Comparison of ENCODE assay signal across 2 cellular contexts in genomic region chr14:31069343-31069742, GRCh38.
TF ChIP-seq lines count a peak whose summit lies in the region.

No MANE protein-coding gene starts in this region.

TF ChIP-seq in HepG2, 621 proteins besides CTCF, POLR2A, EP300 and RAD21:
- TF ChIP-seq MAFF (IDR thresholded peaks at IDR 0.05; ENCODE audit: low read depth, low read length) (peak; percentile 95), GLMP (CRISPR knock-in tag; IDR thresholded peaks at IDR 0.05; ENCODE audit: borderline replicate concordance) (no peak), MAFK (conservative IDR thresholded peaks at IDR 0.05 in 1 of 2, IDR thresholded peaks at IDR 0.05 in 1 of 2; ENCODE audit: low read length in 2 of 2) (peak; percentile 96 to 97), BORCS8-MEF2B (CRISPR knock-in tag; IDR thresholded peaks at IDR 0.05) (no peak)
- TF ChIP-seq, protein P1, sequence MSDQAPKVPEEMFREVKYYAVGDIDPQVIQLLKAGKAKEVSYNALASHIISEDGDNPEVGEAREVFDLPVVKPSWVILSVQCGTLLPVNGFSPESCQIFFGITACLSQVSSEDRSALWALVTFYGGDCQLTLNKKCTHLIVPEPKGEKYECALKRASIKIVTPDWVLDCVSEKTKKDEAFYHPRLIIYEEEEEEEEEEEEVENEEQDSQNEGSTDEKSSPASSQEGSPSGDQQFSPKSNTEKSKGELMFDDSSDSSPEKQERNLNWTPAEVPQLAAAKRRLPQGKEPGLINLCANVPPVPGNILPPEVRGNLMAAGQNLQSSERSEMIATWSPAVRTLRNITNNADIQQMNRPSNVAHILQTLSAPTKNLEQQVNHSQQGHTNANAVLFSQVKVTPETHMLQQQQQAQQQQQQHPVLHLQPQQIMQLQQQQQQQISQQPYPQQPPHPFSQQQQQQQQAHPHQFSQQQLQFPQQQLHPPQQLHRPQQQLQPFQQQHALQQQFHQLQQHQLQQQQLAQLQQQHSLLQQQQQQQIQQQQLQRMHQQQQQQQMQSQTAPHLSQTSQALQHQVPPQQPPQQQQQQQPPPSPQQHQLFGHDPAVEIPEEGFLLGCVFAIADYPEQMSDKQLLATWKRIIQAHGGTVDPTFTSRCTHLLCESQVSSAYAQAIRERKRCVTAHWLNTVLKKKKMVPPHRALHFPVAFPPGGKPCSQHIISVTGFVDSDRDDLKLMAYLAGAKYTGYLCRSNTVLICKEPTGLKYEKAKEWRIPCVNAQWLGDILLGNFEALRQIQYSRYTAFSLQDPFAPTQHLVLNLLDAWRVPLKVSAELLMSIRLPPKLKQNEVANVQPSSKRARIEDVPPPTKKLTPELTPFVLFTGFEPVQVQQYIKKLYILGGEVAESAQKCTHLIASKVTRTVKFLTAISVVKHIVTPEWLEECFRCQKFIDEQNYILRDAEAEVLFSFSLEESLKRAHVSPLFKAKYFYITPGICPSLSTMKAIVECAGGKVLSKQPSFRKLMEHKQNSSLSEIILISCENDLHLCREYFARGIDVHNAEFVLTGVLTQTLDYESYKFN (CRISPR knock-in tag; conservative IDR thresholded peaks at IDR 0.05), result no peak

TF ChIP-seq in K562, 482 proteins besides CTCF, POLR2A, EP300 and RAD21:
- TF ChIP-seq, protein P2, sequence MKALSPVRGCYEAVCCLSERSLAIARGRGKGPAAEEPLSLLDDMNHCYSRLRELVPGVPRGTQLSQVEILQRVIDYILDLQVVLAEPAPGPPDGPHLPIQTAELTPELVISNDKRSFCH (CRISPR knock-in tag; IDR thresholded peaks at IDR 0.05), result no peak
- TF ChIP-seq, protein P2 (tag; IDR thresholded peaks at IDR 0.05), result no peak
- TF ChIP-seq MAFF (IDR thresholded peaks at IDR 0.05; ENCODE audit: low read length) (peak; percentile 61; the same call in 1 of the 2 replicates), MAFG (tag; conservative IDR thresholded peaks at IDR 0.05) (peak; percentile 52; the same call in 1 of the 2 replicates), ZNF316 (IDR thresholded peaks at IDR 0.05) (peak; percentile 78), C11orf30 (IDR thresholded peaks at IDR 0.05; ENCODE audit: low read depth) (peak; percentile 71; the same call in 1 of the 2 replicates), MAFK (IDR thresholded peaks at IDR 0.05; ENCODE audit: low read length) (peak; percentile 63)
